ENCODE assay signal across 1 cellular context in genomic region chr18:26549103-26549485, GRCh38.
A peak's percentile ranks its signal among the peaks of the same experiment; 100 is the strongest.
TF ChIP-seq lines count a peak whose summit lies in the region.

No MANE protein-coding gene starts in this region.

TF ChIP-seq in GM12878, 131 proteins besides CTCF, POLR2A, EP300 and RAD21 (continued from another document):
- TF ChIP-seq LARP7 (IDR thresholded peaks at IDR 0.05) = 0 out of 2 replicates have a peak, but pooled peaks have one; percentile 27
- no peak for TF ChIP-seq TCF3 (IDR thresholded peaks at IDR 0.05; ENCODE audit: borderline replicate concordance, insufficient read depth, low read depth, low read length)
- no peak for TF ChIP-seq POU2F2 (IDR thresholded peaks at IDR 0.05; ENCODE audit: borderline replicate concordance, low read depth, low read length)
- TF ChIP-seq POLR2AphosphoS2 (IDR thresholded peaks at IDR 0.05; ENCODE audit: low read depth, low read length) = no peak
- TF ChIP-seq EED (IDR thresholded peaks at IDR 0.05; ENCODE audit: low read depth) = no peak
